ENCODE assay signal across 8 cellular contexts in genomic region chr10:42932735-42933453, GRCh38.
A peak's percentile ranks its signal among the peaks of the same experiment; 100 is the strongest.
DNase-seq lines count a peak whose midpoint lies in the region; ATAC-seq and TF ChIP-seq lines count a peak whose summit lies in the region.

No MANE protein-coding gene starts in this region.

- TF ChIP-seq CTCF in Calu3 (IDR thresholded peaks at IDR 0.05; ENCODE audit: unreplicated experiment) = no peak

- DNase-seq in Calu3 = no peak
- peak; percentile 60 for DNase-seq in activated CD4-positive, alpha-beta memory T cell treated with anti-CD3 and anti-CD28 coated beads for 36 hours
- no peak for DNase-seq in left cardiac atrium
- DNase-seq in stimulated activated CD4-positive, alpha-beta T cell treated with anti-CD3 and anti-CD28 coated beads, Interleukin-15, amount 100 ng/mL, for 48 hours (ENCODE audit: low read depth in 2 of 2) = peak; percentile 27 to 56
- no peak for DNase-seq in NCI-H524 (lab: John Stamatoyannopoulos, UW)
- no peak for DNase-seq in NCI-H526 treated with DMSO at 0.1 percent for 48 hours (lab: John Stamatoyannopoulos, UW)

- no peaks in the 10 kb centered on the region for H3K9me3 Mint-ChIP-seq in Calu3 (ENCODE audit: low read depth, unreplicated experiment)
- H3K9me3 Mint-ChIP-seq in activated CD4-positive, alpha-beta memory T cell treated with anti-CD3 and anti-CD28 coated beads for 36 hours = no peaks in the 10 kb centered on the region

- H3K36me3 Mint-ChIP-seq in Calu3 (ENCODE audit: insufficient read depth, unreplicated experiment) = peaks cover 10% of the 10 kb centered on the region
- H3K36me3 Mint-ChIP-seq in activated CD4-positive, alpha-beta memory T cell treated with anti-CD3 and anti-CD28 coated beads for 36 hours = no peaks in the 10 kb centered on the region

- no TSS peak for BruUV-seq in Calu3 (replicated peaks; lab: Mats Ljungman, UMichigan)

- H3K27me3 Mint-ChIP-seq in Calu3 (ENCODE audit: unreplicated experiment) = peaks cover 77% of the 10 kb centered on the region
- peaks cover 38% of the 10 kb centered on the region for H3K27me3 Mint-ChIP-seq in activated CD4-positive, alpha-beta memory T cell treated with anti-CD3 and anti-CD28 coated beads for 36 hours

- ATAC-seq in left cardiac atrium (peak; percentile 20 to 45), GM21390 (IDR thresholded peaks at IDR 0.05; ENCODE audit: unreplicated experiment) (no peak), HG02798 (IDR thresholded peaks at IDR 0.05; ENCODE audit: poor library complexity, unreplicated experiment) (no peak)

- CTCF ChIA-PET in Calu3 (lab: Charles Lee) = no interaction called here
- CTCF ChIA-PET in activated CD4-positive, alpha-beta memory T cell treated with anti-CD3 and anti-CD28 coated beads for 36 hours (lab: Charles Lee) = no interaction called here

- H3K27ac Mint-ChIP-seq in Calu3 (ENCODE audit: unreplicated experiment) = no peak overlapping the region
- H3K27ac Mint-ChIP-seq in activated CD4-positive, alpha-beta memory T cell treated with anti-CD3 and anti-CD28 coated beads for 36 hours = no peak overlapping the region

- peak overlapping the region; percentile 41 for H3K4me3 Mint-ChIP-seq in Calu3 (ENCODE audit: low read depth, unreplicated experiment)
- peak overlapping the region; percentile 61 for H3K4me3 Mint-ChIP-seq in activated CD4-positive, alpha-beta memory T cell treated with anti-CD3 and anti-CD28 coated beads for 36 hours

- H3K4me1 Mint-ChIP-seq in Calu3 (ENCODE audit: low read depth, unreplicated experiment) = no peaks in the 10 kb centered on the region
- H3K4me1 Mint-ChIP-seq in activated CD4-positive, alpha-beta memory T cell treated with anti-CD3 and anti-CD28 coated beads for 36 hours (ENCODE audit: low read depth) = peaks cover 13% of the 10 kb centered on the region

- POLR2A ChIA-PET in activated CD4-positive, alpha-beta memory T cell treated with anti-CD3 and anti-CD28 coated beads for 36 hours (lab: Charles Lee) = no interaction called here

- intact Hi-C loops in Calu3 (cut with micrococcal nuclease; ENCODE audit: unreplicated experiment) = no loop called here
- intact Hi-C loops in activated CD4-positive, alpha-beta memory T cell treated with anti-CD3 and anti-CD28 coated beads for 36 hours (cut with micrococcal nuclease) = no loop called here
- intact Hi-C loops in left cardiac atrium (cut with DNase I) = no loop called here

Comparison
In these comparisons a context has a peak if more than half of its experiments do, and no peak if none do; other contexts are left out.
1. DNase-seq: peak in activated CD4-positive, alpha-beta memory T cell treated with anti-CD3 and anti-CD28 coated beads for 36 hours (single experiment) and stimulated activated CD4-positive, alpha-beta T cell treated with anti-CD3 and anti-CD28 coated beads, Interleukin-15, amount 100 ng/mL, for 48 hours (2 of 2); none in Calu3 (single experiment), left cardiac atrium (single experiment), NCI-H524 (0 of 2) and NCI-H526 treated with DMSO at 0.1 percent for 48 hours (single experiment).
2. ATAC-seq: peak in left cardiac atrium (2 of 2); none in GM21390 (single experiment) and HG02798 (single experiment).